1 cellular context compared by ENCODE assay signal in the genomic region with DNA sequence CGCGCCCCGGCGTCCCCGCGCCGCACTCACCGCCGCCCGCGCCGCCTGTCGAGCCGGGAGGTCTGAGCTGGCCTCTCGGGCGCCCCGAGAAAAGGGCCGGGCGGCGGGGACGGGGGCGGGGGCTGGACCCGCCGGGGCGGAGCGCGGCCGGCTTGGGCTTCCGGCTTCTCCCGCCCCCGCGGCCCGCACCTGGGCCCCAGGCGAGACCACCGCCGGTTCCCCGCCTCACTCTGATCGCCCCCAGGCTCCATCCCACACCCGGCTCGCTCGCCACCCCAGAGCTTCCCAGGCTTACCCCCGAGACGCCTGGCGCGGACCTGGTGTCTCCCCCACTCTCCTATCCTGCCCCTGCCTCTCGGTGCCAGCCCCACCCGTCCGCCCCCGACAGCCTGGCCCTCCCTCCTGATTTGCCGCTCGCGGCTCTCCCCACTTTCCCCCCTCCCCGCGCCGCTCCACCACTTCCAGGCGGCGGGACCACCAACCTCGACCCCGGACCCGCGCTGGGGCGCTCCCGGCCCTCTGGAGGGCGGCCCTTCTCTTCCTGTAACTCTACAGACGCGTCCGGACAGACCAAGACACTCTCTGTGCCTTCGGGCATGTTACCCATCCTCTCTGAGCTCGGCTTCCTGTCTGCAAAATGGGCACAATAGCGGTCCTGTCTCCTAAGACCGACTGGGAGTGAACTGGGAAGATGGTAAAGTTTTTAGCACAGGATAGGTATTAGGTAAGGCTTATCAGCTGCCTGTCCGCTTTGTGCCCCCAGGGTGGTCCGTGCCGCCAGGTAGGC.
TF ChIP-seq lines count a peak whose summit lies in the region.

A gene (minus strand): TSS at position 64 of the 787 bp plus-strand sequence. CDS start 30,189 bp downstream, outside the sequence.

TF ChIP-seq in HEK293, 187 proteins besides CTCF, POLR2A, EP300 and RAD21 (continued from another document and continues in another):
- TF ChIP-seq, protein P1, sequence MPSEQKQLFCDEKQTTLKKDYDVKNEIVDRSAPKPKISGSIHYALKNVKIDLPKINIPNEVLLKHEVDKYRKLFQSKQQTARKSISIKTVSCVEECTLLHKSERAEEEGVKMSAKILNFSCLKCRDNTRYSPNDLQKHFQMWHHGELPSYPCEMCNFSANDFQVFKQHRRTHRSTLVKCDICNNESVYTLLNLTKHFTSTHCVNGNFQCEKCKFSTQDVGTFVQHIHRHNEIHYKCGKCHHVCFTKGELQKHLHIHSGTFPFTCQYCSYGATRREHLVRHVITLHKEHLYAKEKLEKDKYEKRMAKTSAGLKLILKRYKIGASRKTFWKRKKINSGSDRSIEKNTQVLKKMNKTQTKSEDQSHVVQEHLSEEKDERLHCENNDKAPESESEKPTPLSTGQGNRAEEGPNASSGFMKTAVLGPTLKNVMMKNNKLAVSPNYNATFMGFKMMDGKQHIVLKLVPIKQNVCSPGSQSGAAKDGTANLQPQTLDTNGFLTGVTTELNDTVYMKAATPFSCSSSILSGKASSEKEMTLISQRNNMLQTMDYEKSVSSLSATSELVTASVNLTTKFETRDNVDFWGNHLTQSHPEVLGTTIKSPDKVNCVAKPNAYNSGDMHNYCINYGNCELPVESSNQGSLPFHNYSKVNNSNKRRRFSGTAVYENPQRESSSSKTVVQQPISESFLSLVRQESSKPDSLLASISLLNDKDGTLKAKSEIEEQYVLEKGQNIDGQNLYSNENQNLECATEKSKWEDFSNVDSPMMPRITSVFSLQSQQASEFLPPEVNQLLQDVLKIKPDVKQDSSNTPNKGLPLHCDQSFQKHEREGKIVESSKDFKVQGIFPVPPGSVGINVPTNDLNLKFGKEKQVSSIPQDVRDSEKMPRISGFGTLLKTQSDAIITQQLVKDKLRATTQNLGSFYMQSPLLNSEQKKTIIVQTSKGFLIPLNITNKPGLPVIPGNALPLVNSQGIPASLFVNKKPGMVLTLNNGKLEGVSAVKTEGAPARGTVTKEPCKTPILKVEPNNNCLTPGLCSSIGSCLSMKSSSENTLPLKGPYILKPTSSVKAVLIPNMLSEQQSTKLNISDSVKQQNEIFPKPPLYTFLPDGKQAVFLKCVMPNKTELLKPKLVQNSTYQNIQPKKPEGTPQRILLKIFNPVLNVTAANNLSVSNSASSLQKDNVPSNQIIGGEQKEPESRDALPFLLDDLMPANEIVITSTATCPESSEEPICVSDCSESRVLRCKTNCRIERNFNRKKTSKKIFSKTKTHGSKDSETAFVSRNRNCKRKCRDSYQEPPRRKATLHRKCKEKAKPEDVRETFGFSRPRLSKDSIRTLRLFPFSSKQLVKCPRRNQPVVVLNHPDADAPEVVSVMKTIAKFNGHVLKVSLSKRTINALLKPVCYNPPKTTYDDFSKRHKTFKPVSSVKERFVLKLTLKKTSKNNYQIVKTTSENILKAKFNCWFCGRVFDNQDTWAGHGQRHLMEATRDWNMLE (tag by site-specific recombination; conservative IDR thresholded peaks at IDR 0.05; ENCODE audit: low read depth): no peak
- TF ChIP-seq ZNF2 (tag by site-specific recombination; IDR thresholded peaks at IDR 0.05) (no peak), ZNF24 (tag by site-specific recombination; IDR thresholded peaks at IDR 0.05) (no peak; the same call in 1 of the 2 replicates), ZNF707 (tag by site-specific recombination; IDR thresholded peaks at IDR 0.05) (no peak), MEIS1 (CRISPR knock-in tag; IDR thresholded peaks at IDR 0.05; ENCODE audit: borderline replicate concordance) (no peak), EGR2 (tag by site-specific recombination; IDR thresholded peaks at IDR 0.05; ENCODE audit: low read depth) (peak; percentile 90), ZNF677 (tag by site-specific recombination; IDR thresholded peaks at IDR 0.05) (no peak), ZNF654 (tag by site-specific recombination; IDR thresholded peaks at IDR 0.05; ENCODE audit: low read depth) (no peak), ZNF16 (tag by site-specific recombination; IDR thresholded peaks at IDR 0.05; ENCODE audit: low read depth) (no peak), ZNF274 (IDR thresholded peaks at IDR 0.05; ENCODE audit: low read length) (no peak), ZNF274 (tag by site-specific recombination; IDR thresholded peaks at IDR 0.05; ENCODE audit: borderline replicate concordance) (no peak), ZNF621 (tag by site-specific recombination; IDR thresholded peaks at IDR 0.05) (no peak), ZNF473 (tag by site-specific recombination; IDR thresholded peaks at IDR 0.05) (no peak), ZNF266 (tag by site-specific recombination; IDR thresholded peaks at IDR 0.05; ENCODE audit: low read depth) (no peak), ZNF10 (tag by site-specific recombination; IDR thresholded peaks at IDR 0.05) (peak; percentile 43; the same call in 1 of the 2 replicates), ZNF529 (tag by site-specific recombination; IDR thresholded peaks at IDR 0.05; ENCODE audit: insufficient replicate concordance) (no peak), ZNF146 (tag by site-specific recombination; IDR thresholded peaks at IDR 0.05) (0 out of 2 replicates have a peak, but pooled peaks have one; percentile 15), ZNF600 (tag by site-specific recombination; IDR thresholded peaks at IDR 0.05) (peak; percentile 77), ZNF169 (tag by site-specific recombination; IDR thresholded peaks at IDR 0.05) (no peak), GLIS1 (tag by site-specific recombination; IDR thresholded peaks at IDR 0.05) (peak; percentile 52), ZNF629 (tag by site-specific recombination; IDR thresholded peaks at IDR 0.05) (no peak), PRDM1 (tag by site-specific recombination; IDR thresholded peaks at IDR 0.05) (no peak), ZNF610 (tag by site-specific recombination; IDR thresholded peaks at IDR 0.05; ENCODE audit: borderline replicate concordance) (peak; percentile 73; the same call in 1 of the 2 replicates), ZNF571 (tag by site-specific recombination; IDR thresholded peaks at IDR 0.05) (no peak), ZNF785 (tag by site-specific recombination; IDR thresholded peaks at IDR 0.05) (no peak)
- TF ChIP-seq, protein P2, sequence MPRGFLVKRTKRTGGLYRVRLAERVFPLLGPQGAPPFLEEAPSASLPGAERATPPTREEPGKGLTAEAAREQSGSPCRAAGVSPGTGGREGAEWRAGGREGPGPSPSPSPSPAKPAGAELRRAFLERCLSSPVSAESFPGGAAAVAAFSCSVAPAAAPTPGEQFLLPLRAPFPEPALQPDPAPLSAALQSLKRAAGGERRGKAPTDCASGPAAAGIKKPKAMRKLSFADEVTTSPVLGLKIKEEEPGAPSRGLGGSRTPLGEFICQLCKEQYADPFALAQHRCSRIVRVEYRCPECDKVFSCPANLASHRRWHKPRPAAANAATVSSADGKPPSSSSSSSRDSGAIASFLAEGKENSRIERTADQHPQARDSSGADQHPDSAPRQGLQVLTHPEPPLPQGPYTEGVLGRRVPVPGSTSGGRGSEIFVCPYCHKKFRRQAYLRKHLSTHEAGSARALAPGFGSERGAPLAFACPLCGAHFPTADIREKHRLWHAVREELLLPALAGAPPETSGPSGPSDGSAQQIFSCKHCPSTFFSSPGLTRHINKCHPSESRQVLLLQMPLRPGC (tag by site-specific recombination; IDR thresholded peaks at IDR 0.05): no peak
- TF ChIP-seq, protein P3, sequence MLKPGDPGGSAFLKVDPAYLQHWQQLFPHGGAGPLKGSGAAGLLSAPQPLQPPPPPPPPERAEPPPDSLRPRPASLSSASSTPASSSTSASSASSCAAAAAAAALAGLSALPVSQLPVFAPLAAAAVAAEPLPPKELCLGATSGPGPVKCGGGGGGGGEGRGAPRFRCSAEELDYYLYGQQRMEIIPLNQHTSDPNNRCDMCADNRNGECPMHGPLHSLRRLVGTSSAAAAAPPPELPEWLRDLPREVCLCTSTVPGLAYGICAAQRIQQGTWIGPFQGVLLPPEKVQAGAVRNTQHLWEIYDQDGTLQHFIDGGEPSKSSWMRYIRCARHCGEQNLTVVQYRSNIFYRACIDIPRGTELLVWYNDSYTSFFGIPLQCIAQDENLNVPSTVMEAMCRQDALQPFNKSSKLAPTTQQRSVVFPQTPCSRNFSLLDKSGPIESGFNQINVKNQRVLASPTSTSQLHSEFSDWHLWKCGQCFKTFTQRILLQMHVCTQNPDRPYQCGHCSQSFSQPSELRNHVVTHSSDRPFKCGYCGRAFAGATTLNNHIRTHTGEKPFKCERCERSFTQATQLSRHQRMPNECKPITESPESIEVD (tag by site-specific recombination; IDR thresholded peaks at IDR 0.05): no peak
- TF ChIP-seq, protein P4, sequence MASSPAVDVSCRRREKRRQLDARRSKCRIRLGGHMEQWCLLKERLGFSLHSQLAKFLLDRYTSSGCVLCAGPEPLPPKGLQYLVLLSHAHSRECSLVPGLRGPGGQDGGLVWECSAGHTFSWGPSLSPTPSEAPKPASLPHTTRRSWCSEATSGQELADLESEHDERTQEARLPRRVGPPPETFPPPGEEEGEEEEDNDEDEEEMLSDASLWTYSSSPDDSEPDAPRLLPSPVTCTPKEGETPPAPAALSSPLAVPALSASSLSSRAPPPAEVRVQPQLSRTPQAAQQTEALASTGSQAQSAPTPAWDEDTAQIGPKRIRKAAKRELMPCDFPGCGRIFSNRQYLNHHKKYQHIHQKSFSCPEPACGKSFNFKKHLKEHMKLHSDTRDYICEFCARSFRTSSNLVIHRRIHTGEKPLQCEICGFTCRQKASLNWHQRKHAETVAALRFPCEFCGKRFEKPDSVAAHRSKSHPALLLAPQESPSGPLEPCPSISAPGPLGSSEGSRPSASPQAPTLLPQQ (tag by site-specific recombination; IDR thresholded peaks at IDR 0.05): peak; percentile 84
- TF ChIP-seq, protein P5, sequence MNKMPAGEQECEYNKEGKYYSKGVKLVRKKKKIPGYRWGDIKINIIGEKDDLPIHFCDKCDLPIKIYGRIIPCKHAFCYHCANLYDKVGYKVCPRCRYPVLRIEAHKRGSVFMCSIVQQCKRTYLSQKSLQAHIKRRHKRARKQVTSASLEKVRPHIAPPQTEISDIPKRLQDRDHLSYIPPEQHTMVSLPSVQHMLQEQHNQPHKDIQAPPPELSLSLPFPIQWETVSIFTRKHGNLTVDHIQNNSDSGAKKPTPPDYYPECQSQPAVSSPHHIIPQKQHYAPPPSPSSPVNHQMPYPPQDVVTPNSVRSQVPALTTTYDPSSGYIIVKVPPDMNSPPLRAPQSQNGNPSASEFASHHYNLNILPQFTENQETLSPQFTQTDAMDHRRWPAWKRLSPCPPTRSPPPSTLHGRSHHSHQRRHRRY (tag by site-specific recombination; IDR thresholded peaks at IDR 0.05): no peak
- TF ChIP-seq, protein P6, sequence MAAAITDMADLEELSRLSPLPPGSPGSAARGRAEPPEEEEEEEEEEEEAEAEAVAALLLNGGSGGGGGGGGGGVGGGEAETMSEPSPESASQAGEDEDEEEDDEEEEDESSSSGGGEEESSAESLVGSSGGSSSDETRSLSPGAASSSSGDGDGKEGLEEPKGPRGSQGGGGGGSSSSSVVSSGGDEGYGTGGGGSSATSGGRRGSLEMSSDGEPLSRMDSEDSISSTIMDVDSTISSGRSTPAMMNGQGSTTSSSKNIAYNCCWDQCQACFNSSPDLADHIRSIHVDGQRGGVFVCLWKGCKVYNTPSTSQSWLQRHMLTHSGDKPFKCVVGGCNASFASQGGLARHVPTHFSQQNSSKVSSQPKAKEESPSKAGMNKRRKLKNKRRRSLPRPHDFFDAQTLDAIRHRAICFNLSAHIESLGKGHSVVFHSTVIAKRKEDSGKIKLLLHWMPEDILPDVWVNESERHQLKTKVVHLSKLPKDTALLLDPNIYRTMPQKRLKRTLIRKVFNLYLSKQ (tag by site-specific recombination; IDR thresholded peaks at IDR 0.05; ENCODE audit: borderline replicate concordance): 0 out of 2 replicates have a peak, but pooled peaks have one; percentile 32
- TF ChIP-seq, protein P7, sequence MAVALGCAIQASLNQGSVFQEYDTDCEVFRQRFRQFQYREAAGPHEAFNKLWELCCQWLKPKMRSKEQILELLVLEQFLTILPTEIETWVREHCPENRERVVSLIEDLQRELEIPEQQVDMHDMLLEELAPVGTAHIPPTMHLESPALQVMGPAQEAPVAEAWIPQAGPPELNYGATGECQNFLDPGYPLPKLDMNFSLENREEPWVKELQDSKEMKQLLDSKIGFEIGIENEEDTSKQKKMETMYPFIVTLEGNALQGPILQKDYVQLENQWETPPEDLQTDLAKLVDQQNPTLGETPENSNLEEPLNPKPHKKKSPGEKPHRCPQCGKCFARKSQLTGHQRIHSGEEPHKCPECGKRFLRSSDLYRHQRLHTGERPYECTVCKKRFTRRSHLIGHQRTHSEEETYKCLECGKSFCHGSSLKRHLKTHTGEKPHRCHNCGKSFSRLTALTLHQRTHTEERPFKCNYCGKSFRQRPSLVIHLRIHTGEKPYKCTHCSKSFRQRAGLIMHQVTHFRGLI (tag by site-specific recombination; IDR thresholded peaks at IDR 0.05): no peak; the same call in 1 of the 2 replicates
- TF ChIP-seq, protein P8, sequence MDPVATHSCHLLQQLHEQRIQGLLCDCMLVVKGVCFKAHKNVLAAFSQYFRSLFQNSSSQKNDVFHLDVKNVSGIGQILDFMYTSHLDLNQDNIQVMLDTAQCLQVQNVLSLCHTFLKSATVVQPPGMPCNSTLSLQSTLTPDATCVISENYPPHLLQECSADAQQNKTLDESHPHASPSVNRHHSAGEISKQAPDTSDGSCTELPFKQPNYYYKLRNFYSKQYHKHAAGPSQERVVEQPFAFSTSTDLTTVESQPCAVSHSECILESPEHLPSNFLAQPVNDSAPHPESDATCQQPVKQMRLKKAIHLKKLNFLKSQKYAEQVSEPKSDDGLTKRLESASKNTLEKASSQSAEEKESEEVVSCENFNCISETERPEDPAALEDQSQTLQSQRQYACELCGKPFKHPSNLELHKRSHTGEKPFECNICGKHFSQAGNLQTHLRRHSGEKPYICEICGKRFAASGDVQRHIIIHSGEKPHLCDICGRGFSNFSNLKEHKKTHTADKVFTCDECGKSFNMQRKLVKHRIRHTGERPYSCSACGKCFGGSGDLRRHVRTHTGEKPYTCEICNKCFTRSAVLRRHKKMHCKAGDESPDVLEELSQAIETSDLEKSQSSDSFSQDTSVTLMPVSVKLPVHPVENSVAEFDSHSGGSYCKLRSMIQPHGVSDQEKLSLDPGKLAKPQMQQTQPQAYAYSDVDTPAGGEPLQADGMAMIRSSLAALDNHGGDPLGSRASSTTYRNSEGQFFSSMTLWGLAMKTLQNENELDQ (tag by site-specific recombination; IDR thresholded peaks at IDR 0.05; ENCODE audit: low read depth): no peak
- TF ChIP-seq, protein P9, sequence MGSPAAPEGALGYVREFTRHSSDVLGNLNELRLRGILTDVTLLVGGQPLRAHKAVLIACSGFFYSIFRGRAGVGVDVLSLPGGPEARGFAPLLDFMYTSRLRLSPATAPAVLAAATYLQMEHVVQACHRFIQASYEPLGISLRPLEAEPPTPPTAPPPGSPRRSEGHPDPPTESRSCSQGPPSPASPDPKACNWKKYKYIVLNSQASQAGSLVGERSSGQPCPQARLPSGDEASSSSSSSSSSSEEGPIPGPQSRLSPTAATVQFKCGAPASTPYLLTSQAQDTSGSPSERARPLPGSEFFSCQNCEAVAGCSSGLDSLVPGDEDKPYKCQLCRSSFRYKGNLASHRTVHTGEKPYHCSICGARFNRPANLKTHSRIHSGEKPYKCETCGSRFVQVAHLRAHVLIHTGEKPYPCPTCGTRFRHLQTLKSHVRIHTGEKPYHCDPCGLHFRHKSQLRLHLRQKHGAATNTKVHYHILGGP (tag by site-specific recombination; IDR thresholded peaks at IDR 0.05): no peak
- TF ChIP-seq, protein P10, sequence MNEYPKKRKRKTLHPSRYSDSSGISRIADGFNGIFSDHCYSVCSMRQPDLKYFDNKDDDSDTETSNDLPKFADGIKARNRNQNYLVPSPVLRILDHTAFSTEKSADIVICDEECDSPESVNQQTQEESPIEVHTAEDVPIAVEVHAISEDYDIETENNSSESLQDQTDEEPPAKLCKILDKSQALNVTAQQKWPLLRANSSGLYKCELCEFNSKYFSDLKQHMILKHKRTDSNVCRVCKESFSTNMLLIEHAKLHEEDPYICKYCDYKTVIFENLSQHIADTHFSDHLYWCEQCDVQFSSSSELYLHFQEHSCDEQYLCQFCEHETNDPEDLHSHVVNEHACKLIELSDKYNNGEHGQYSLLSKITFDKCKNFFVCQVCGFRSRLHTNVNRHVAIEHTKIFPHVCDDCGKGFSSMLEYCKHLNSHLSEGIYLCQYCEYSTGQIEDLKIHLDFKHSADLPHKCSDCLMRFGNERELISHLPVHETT (tag by site-specific recombination; IDR thresholded peaks at IDR 0.05): no peak
